In the genomic region with DNA sequence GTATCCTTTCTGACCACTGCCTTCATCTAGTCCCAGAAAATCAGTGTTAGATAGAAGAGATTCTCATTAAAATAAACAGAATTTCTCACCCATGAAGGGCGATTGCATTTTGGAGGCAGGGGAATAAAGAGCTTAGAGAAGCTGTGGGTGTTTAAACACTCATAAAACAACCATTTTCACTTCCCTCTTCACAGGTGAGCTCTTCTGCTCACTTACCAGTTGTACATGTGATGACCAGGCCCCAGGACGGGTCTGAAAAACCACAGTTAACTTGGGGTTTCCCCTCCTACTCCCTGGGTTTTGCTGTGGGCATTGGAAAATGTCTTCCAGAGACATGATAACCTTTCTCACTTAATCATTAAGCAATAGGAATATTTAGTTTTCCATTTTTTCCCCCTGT, we compare ENCODE assay signal across 30 cellular contexts.
DNase-seq lines count a peak whose midpoint lies in the region; ATAC-seq lines count a peak whose summit lies in the region.
"Had no signal": no experiment of that assay in that cellular context is flagged by ENCODE, and none has a peak within 500 bp of the region (broad histone marks: within the 10 kb centered on the region; RNA-seq: fewer than 3 reads in every experiment).

No MANE protein-coding gene starts in this region.

- H2BK15ac ChIP-seq in mesendoderm (replicated peaks; ENCODE audit: low read depth), result no peak overlapping the region

- H3K4me3 Mint-ChIP-seq in stimulated activated memory B cell treated with anti-CD40 and anti-IgM and Interleukin-4, amounts not matched to agents 10 μg/mL and 1 μg/mL and 100 μg/mL, for 72 hours, result no peak overlapping the region
- H3K4me3 Mint-ChIP-seq: activated CD8-positive, alpha-beta T cell treated with anti-CD3 and anti-CD28 coated beads for 36 hours; activated naive CD8-positive, alpha-beta T cell treated with anti-CD3 and anti-CD28 coated beads for 36 hours; natural killer cell treated with Interleukin-12 subunit alpha and Interleukin-12 subunit beta and Interleukin-15 and Interleukin-18, amount 100 ng/mL, for 72 hours; T-helper 1 cell treated with Interleukin-12 subunit alpha and Interleukin-12 subunit beta and Interleukin-4 antibody, amounts not matched to agents 30 μg/mL and 1 μg/mL, for 36 hours had no signal

- no peaks in the 10 kb centered on the region for H3K79me2 ChIP-seq in mesendoderm (ENCODE audit: control insufficient read depth, insufficient read depth, low read length)

- peaks cover 20% of the 10 kb centered on the region for H3K9me3 Mint-ChIP-seq in stimulated activated memory B cell treated with anti-CD40 and anti-IgM and Interleukin-4, amounts not matched to agents 10 μg/mL and 1 μg/mL and 100 μg/mL, for 72 hours

- no peaks in the 10 kb centered on the region for H3K27me3 ChIP-seq in mesendoderm (ENCODE audit: insufficient read depth, low read length, poor library complexity)

- H3K4ac ChIP-seq in mesendoderm (ENCODE audit: low read depth, low read length), result no peak overlapping the region

- WGBS in mesendoderm (ENCODE audit: extremely low coverage, insufficient coverage, low lambda C conversion rate), result no CpG with 5 or more reads among the region's 2 CpGs

- no peak overlapping the region for H3K9ac ChIP-seq in mesendoderm (ENCODE audit: low read length)
- H3K9ac ChIP-seq: KMS-11, SK-N-SH had no signal

- no peaks in the 10 kb centered on the region for H3K79me1 ChIP-seq in mesendoderm (ENCODE audit: low read length)

- no peak overlapping the region for H2BK120ac ChIP-seq in mesendoderm (ENCODE audit: low read depth, low read length)

- ATAC-seq in GM18858 (IDR thresholded peaks at IDR 0.05; ENCODE audit: unreplicated experiment) (peak; percentile 79), GM21786 (IDR thresholded peaks at IDR 0.05; ENCODE audit: unreplicated experiment) (peak; percentile 75), HG03378 (IDR thresholded peaks at IDR 0.05; ENCODE audit: unreplicated experiment) (peak; percentile 72)
- peak; percentile 86 for ATAC-seq in stimulated activated memory B cell treated with anti-CD40 and anti-IgM and Interleukin-4, amounts not matched to agents 10 μg/mL and 1 μg/mL and 100 μg/mL, for 72 hours
- ATAC-seq: activated CD8-positive, alpha-beta T cell treated with anti-CD3 and anti-CD28 coated beads for 36 hours; HCT116; mucosa of descending colon; natural killer cell treated with Interleukin-12 subunit alpha and Interleukin-12 subunit beta and Interleukin-15 and Interleukin-18, amount 100 ng/mL, for 72 hours; stimulated activated naive CD8-positive, alpha-beta T cell treated with anti-CD3 and anti-CD28 coated beads, Interleukin-15, Interleukin-2, amounts not matched to agents 100 U/mL and 50 U/mL, for 24 hours had no signal

- no peak overlapping the region for H3K18ac ChIP-seq in mesendoderm (ENCODE audit: low read length)

- H3K27ac Mint-ChIP-seq in stimulated activated memory B cell treated with anti-CD40 and anti-IgM and Interleukin-4, amounts not matched to agents 10 μg/mL and 1 μg/mL and 100 μg/mL, for 72 hours, result no peak overlapping the region
- H3K27ac Mint-ChIP-seq: activated CD8-positive, alpha-beta T cell treated with anti-CD3 and anti-CD28 coated beads for 36 hours; activated naive CD8-positive, alpha-beta T cell treated with anti-CD3 and anti-CD28 coated beads for 36 hours; natural killer cell treated with Interleukin-12 subunit alpha and Interleukin-12 subunit beta and Interleukin-15 and Interleukin-18, amount 100 ng/mL, for 72 hours; T-helper 1 cell treated with Interleukin-12 subunit alpha and Interleukin-12 subunit beta and Interleukin-4 antibody, amounts not matched to agents 30 μg/mL and 1 μg/mL, for 36 hours had no signal

- H3K56ac ChIP-seq in mesendoderm (ENCODE audit: low read length), result no peak overlapping the region

- H3K23ac ChIP-seq in mesendoderm (ENCODE audit: low read length), result no peak overlapping the region

- no peaks in the 10 kb centered on the region for H3K36me3 Mint-ChIP-seq in stimulated activated memory B cell treated with anti-CD40 and anti-IgM and Interleukin-4, amounts not matched to agents 10 μg/mL and 1 μg/mL and 100 μg/mL, for 72 hours
- H3K36me3 Mint-ChIP-seq: activated naive CD8-positive, alpha-beta T cell treated with anti-CD3 and anti-CD28 coated beads for 36 hours had no signal

- H3K27me3 Mint-ChIP-seq in stimulated activated memory B cell treated with anti-CD40 and anti-IgM and Interleukin-4, amounts not matched to agents 10 μg/mL and 1 μg/mL and 100 μg/mL, for 72 hours, result no peaks in the 10 kb centered on the region
- H3K27me3 Mint-ChIP-seq: activated CD8-positive, alpha-beta T cell treated with anti-CD3 and anti-CD28 coated beads for 36 hours; activated naive CD8-positive, alpha-beta T cell treated with anti-CD3 and anti-CD28 coated beads for 36 hours; natural killer cell treated with Interleukin-12 subunit alpha and Interleukin-12 subunit beta and Interleukin-15 and Interleukin-18, amount 100 ng/mL, for 72 hours had no signal

- H4K5ac ChIP-seq in mesendoderm (ENCODE audit: low read length), result no peak overlapping the region

- no peaks in the 10 kb centered on the region for H3K36me3 ChIP-seq in mesendoderm (ENCODE audit: control insufficient read depth, insufficient read depth, low read length)
- H3K36me3 ChIP-seq: BE2C, lower lobe of right lung, thoracic aorta had no signal

- H4K8ac ChIP-seq in mesendoderm (ENCODE audit: low read depth, low read length), result no peak overlapping the region

- H3K27ac ChIP-seq in mesendoderm (ENCODE audit: low read depth, low read length), result no peak overlapping the region
- H3K27ac ChIP-seq: KMS-11, lower lobe of right lung, thoracic aorta had no signal

- no peak overlapping the region for H3K4me2 ChIP-seq in mesendoderm (ENCODE audit: low read length)
- H3K4me2 ChIP-seq: KMS-11, SK-N-SH had no signal

- H3K4me3 ChIP-seq in mesendoderm (ENCODE audit: low read length), result no peak overlapping the region
- H3K4me3 ChIP-seq: lower lobe of right lung, mucosa of descending colon, thoracic aorta had no signal

- no peaks in the 10 kb centered on the region for H3K4me1 ChIP-seq in mesendoderm (ENCODE audit: control insufficient read depth, low read depth, low read length)
- H3K4me1 ChIP-seq: BE2C, lower lobe of right lung had no signal

- H3K4me1 Mint-ChIP-seq in stimulated activated memory B cell treated with anti-CD40 and anti-IgM and Interleukin-4, amounts not matched to agents 10 μg/mL and 1 μg/mL and 100 μg/mL, for 72 hours, result no peaks in the 10 kb centered on the region
- H3K4me1 Mint-ChIP-seq: activated naive CD8-positive, alpha-beta T cell treated with anti-CD3 and anti-CD28 coated beads for 36 hours had no signal

- DNase-seq in activated effector memory CD4-positive, alpha-beta T cell treated with Interleukin-2 at 50 U/mL for 16 hours, result no peak
- DNase-seq in T-helper 9 cell, result no peak
- no peak for DNase-seq in mesendoderm
- DNase-seq in SK-N-DZ (ENCODE audit: low spot score), result no peak
- DNase-seq: activated CD8-positive, alpha-beta T cell treated with anti-CD3 and anti-CD28 coated beads for 36 hours; activated naive CD8-positive, alpha-beta T cell treated with anti-CD3 and anti-CD28 coated beads for 36 hours; BE2C; central memory CD4-positive, alpha-beta T cell; DMS79 treated with DMSO at 0.1 percent for 48 hours; foreskin fibroblast; GF-D8; head of caudate nucleus; lower lobe of right lung; NCI-H1417 treated with DMSO at 0.1 percent for 48 hours; NCI-H2081 treated with DMSO at 0.1 percent for 48 hours; NCI-H345; NCI-H774; SK-N-SH; stimulated activated CD4-positive, alpha-beta T cell treated with anti-CD3 and anti-CD28 coated beads, Interleukin-15, amount 100 ng/mL, for 24 hours; stimulated activated naive CD8-positive, alpha-beta T cell treated with anti-CD3 and anti-CD28 coated beads, Interleukin-15, Interleukin-2, amounts not matched to agents 100 U/mL and 50 U/mL, for 24 hours had no signal

- no peak overlapping the region for H2AK5ac ChIP-seq in mesendoderm (ENCODE audit: low read length)

- no peak overlapping the region for H2BK5ac ChIP-seq in mesendoderm (ENCODE audit: low read length)
